Comparison of ENCODE assay signal across 1 cellular context in the genomic region with DNA sequence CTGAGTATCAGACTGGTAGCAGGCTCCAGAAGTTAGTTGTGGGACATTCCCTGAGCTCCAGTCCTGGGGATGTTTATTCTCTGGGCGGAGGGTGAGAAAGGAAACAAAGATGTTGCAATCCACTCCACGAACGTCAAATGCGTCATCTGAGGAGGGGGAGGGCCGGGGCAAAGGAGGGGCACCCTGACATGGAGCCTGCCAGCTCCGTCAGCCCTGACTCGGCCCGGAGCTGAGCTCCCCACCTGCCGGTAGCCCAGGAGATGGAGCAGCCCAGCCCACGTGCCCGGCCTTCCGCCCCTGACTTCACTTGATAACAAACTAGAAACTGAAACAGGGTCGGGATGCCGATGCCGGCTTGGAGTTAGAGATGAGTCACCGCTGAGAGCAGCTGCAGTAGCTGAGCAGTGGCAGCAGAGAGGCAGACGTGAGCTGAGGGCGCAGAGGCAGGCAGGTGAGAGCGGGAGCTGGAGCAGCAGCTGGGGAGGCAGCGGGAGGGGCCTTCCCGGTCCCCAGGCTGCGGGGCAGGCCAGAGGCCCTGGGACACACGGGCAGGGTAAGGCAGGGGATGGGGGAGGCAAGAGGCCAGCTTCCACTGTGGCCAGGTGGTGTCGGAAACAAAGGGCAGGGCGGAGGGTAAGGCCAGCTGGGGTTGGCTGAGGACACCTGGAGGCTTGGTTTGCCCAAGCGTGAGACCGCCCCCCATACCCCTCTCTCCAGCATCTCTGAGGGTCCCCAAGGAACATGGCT.
TF ChIP-seq lines count a peak whose summit lies in the region.

ISG20 (plus strand) TSS at position 391 of the 747 bp plus-strand sequence; CDS start at position 742, 351 bp downstream.

TF ChIP-seq in WTC11, 78 proteins besides CTCF, POLR2A, EP300 and RAD21 (continued from another document and continues in another):
- TF ChIP-seq, protein P1, sequence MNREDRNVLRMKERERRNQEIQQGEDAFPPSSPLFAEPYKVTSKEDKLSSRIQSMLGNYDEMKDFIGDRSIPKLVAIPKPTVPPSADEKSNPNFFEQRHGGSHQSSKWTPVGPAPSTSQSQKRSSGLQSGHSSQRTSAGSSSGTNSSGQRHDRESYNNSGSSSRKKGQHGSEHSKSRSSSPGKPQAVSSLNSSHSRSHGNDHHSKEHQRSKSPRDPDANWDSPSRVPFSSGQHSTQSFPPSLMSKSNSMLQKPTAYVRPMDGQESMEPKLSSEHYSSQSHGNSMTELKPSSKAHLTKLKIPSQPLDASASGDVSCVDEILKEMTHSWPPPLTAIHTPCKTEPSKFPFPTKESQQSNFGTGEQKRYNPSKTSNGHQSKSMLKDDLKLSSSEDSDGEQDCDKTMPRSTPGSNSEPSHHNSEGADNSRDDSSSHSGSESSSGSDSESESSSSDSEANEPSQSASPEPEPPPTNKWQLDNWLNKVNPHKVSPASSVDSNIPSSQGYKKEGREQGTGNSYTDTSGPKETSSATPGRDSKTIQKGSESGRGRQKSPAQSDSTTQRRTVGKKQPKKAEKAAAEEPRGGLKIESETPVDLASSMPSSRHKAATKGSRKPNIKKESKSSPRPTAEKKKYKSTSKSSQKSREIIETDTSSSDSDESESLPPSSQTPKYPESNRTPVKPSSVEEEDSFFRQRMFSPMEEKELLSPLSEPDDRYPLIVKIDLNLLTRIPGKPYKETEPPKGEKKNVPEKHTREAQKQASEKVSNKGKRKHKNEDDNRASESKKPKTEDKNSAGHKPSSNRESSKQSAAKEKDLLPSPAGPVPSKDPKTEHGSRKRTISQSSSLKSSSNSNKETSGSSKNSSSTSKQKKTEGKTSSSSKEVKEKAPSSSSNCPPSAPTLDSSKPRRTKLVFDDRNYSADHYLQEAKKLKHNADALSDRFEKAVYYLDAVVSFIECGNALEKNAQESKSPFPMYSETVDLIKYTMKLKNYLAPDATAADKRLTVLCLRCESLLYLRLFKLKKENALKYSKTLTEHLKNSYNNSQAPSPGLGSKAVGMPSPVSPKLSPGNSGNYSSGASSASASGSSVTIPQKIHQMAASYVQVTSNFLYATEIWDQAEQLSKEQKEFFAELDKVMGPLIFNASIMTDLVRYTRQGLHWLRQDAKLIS (CRISPR knock-in tag; IDR thresholded peaks at IDR 0.05; ENCODE audit: borderline replicate concordance) = no peak
- TF ChIP-seq KAT7 (CRISPR knock-in tag; IDR thresholded peaks at IDR 0.05; ENCODE audit: borderline replicate concordance) = no peak
- no peak for TF ChIP-seq ESRRA (CRISPR knock-in tag; IDR thresholded peaks at IDR 0.05; ENCODE audit: borderline replicate concordance)
- peak; percentile 63; the same call in 1 of the 2 replicates for TF ChIP-seq FOXP1 (CRISPR knock-in tag; IDR thresholded peaks at IDR 0.05; ENCODE audit: borderline replicate concordance)
- TF ChIP-seq ZNF512 (CRISPR knock-in tag; IDR thresholded peaks at IDR 0.05; ENCODE audit: borderline replicate concordance) = no peak
- TF ChIP-seq ERG (CRISPR knock-in tag; IDR thresholded peaks at IDR 0.05) = 0 out of 2 replicates have a peak, but pooled peaks have one; percentile 60
- TF ChIP-seq SP1 (CRISPR knock-in tag; conservative IDR thresholded peaks at IDR 0.05) = peak; percentile 60; the same call in 1 of the 2 replicates
- TF ChIP-seq NR3C1 (CRISPR knock-in tag; conservative IDR thresholded peaks at IDR 0.05; ENCODE audit: low read depth) = no peak
- no peak for TF ChIP-seq RORB (CRISPR knock-in tag; IDR thresholded peaks at IDR 0.05)
- no peak for TF ChIP-seq ZNF317 (CRISPR knock-in tag; IDR thresholded peaks at IDR 0.05; ENCODE audit: borderline replicate concordance, low read depth)
- no peak for TF ChIP-seq CREM (CRISPR knock-in tag; IDR thresholded peaks at IDR 0.05)
- no peak for TF ChIP-seq CDX4 (CRISPR knock-in tag; IDR thresholded peaks at IDR 0.05; ENCODE audit: borderline replicate concordance)
- no peak for TF ChIP-seq HMGA2 (CRISPR knock-in tag; IDR thresholded peaks at IDR 0.05)
- no peak for TF ChIP-seq JUN (CRISPR knock-in tag; IDR thresholded peaks at IDR 0.05)
- TF ChIP-seq E2F5 (CRISPR knock-in tag; IDR thresholded peaks at IDR 0.05) = no peak
- TF ChIP-seq, protein P2, sequence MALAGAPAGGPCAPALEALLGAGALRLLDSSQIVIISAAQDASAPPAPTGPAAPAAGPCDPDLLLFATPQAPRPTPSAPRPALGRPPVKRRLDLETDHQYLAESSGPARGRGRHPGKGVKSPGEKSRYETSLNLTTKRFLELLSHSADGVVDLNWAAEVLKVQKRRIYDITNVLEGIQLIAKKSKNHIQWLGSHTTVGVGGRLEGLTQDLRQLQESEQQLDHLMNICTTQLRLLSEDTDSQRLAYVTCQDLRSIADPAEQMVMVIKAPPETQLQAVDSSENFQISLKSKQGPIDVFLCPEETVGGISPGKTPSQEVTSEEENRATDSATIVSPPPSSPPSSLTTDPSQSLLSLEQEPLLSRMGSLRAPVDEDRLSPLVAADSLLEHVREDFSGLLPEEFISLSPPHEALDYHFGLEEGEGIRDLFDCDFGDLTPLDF (CRISPR knock-in tag; IDR thresholded peaks at IDR 0.05) = 0 out of 2 replicates have a peak, but pooled peaks have one; percentile 54
- no peak for TF ChIP-seq JAZF1 (CRISPR knock-in tag; IDR thresholded peaks at IDR 0.05)
- TF ChIP-seq TEAD1 (CRISPR knock-in tag; IDR thresholded peaks at IDR 0.05) = no peak
- TF ChIP-seq ZNF121 (CRISPR knock-in tag; IDR thresholded peaks at IDR 0.05) = peak; percentile 98
- no peak for TF ChIP-seq ZNF281 (CRISPR knock-in tag; IDR thresholded peaks at IDR 0.05)
- 0 out of 2 replicates have a peak, but pooled peaks have one; percentile 38 for TF ChIP-seq ZNF396 (CRISPR knock-in tag; IDR thresholded peaks at IDR 0.05; ENCODE audit: borderline replicate concordance)
- peak; percentile 81; the same call in 1 of the 2 replicates for TF ChIP-seq ATF3 (CRISPR knock-in tag; conservative IDR thresholded peaks at IDR 0.05)
- TF ChIP-seq, protein P3, sequence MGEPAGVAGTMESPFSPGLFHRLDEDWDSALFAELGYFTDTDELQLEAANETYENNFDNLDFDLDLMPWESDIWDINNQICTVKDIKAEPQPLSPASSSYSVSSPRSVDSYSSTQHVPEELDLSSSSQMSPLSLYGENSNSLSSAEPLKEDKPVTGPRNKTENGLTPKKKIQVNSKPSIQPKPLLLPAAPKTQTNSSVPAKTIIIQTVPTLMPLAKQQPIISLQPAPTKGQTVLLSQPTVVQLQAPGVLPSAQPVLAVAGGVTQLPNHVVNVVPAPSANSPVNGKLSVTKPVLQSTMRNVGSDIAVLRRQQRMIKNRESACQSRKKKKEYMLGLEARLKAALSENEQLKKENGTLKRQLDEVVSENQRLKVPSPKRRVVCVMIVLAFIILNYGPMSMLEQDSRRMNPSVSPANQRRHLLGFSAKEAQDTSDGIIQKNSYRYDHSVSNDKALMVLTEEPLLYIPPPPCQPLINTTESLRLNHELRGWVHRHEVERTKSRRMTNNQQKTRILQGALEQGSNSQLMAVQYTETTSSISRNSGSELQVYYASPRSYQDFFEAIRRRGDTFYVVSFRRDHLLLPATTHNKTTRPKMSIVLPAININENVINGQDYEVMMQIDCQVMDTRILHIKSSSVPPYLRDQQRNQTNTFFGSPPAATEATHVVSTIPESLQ (CRISPR knock-in tag; IDR thresholded peaks at IDR 0.05) = no peak
- 0 out of 2 replicates have a peak, but pooled peaks have one; percentile 50 for TF ChIP-seq CREB1 (CRISPR knock-in tag; IDR thresholded peaks at IDR 0.05)
- TF ChIP-seq ZNF263 (CRISPR knock-in tag; IDR thresholded peaks at IDR 0.05; ENCODE audit: low read depth) = no peak
- TF ChIP-seq ETV6 (CRISPR knock-in tag; IDR thresholded peaks at IDR 0.05) = peak; percentile 17; the same call in 1 of the 2 replicates
- no peak for TF ChIP-seq ZNF219 (CRISPR knock-in tag; IDR thresholded peaks at IDR 0.05; ENCODE audit: borderline replicate concordance)
- TF ChIP-seq, protein P4, sequence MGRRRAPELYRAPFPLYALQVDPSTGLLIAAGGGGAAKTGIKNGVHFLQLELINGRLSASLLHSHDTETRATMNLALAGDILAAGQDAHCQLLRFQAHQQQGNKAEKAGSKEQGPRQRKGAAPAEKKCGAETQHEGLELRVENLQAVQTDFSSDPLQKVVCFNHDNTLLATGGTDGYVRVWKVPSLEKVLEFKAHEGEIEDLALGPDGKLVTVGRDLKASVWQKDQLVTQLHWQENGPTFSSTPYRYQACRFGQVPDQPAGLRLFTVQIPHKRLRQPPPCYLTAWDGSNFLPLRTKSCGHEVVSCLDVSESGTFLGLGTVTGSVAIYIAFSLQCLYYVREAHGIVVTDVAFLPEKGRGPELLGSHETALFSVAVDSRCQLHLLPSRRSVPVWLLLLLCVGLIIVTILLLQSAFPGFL (CRISPR knock-in tag; IDR thresholded peaks at IDR 0.05; ENCODE audit: borderline replicate concordance) = no peak
- no peak for TF ChIP-seq AR (CRISPR knock-in tag; IDR thresholded peaks at IDR 0.05)
- no peak for TF ChIP-seq OVOL2 (CRISPR knock-in tag; IDR thresholded peaks at IDR 0.05; ENCODE audit: borderline replicate concordance)
